Comparison of ENCODE assay signal across 8 cellular contexts in genomic region chr3:123652346-123652984, GRCh38.
DNase-seq lines count a peak whose midpoint lies in the region; ATAC-seq, FAIRE-seq and TF ChIP-seq lines count a peak whose summit lies in the region.

No MANE protein-coding gene starts in this region.

- DNase-seq in ELF-1 (ENCODE audit: low read depth, low spot score) (peak; percentile 90), NCI-H510A treated with DMSO at 0.1 percent for 48 hours (lab: John Stamatoyannopoulos, UW) (peak; percentile 51), activated T-cell treated with anti-CD3 and anti-CD28 coated beads for 48 hours (ENCODE audit: low read depth) (peak; percentile 29), frontal cortex (ENCODE audit: low spot score in 2 of 2) (peak; percentile 42 to 73), omental fat pad (ENCODE audit: low spot score) (peak; percentile 62), aorta (peak; percentile 85 to 93)
- no peak for DNase-seq in activated effector memory CD4-positive, alpha-beta T cell treated with Interleukin-2 at 50 U/mL for 16 hours

- H3K4me3 ChIP-seq in aorta (ENCODE audit: low read length in 2 of 2), result no peak overlapping the region

- H3K9me3 ChIP-seq in aorta (ENCODE audit: control insufficient read depth, low read length), result no peaks in the 10 kb centered on the region

- WGBS in aorta, 2 donors, result 8 to 9% methylated on average over 9 of the region's 9 CpGs

- peak in 2 of 3 donors; percentile 45 to 50 for TF ChIP-seq CTCF in omental fat pad (IDR thresholded peaks at IDR 0.05)

- peaks cover 8 to 21% of the 10 kb centered on the region in 2 donors for H3K36me3 ChIP-seq in aorta (ENCODE audit: control insufficient read depth in 1 of 2, insufficient read depth in 2 of 2, low read length in 1 of 2)

- peak overlapping the region in 1 of 2 donors; percentile 19 for H3K27ac ChIP-seq in aorta (ENCODE audit: low read depth in 1 of 2, low read length in 2 of 2)

- H3K27me3 ChIP-seq in aorta (ENCODE audit: control insufficient read depth in 1 of 2, insufficient read depth in 2 of 2, low read length in 1 of 2), result no peaks in the 10 kb centered on the region

- FAIRE-seq in frontal cortex (lab: Jason Lieb, UNC), result no peak

- ATAC-seq in HG03097 (IDR thresholded peaks at IDR 0.05; ENCODE audit: low FRiP score, unreplicated experiment), result peak; percentile 68
- ATAC-seq in omental fat pad (ENCODE audit: low FRiP score), result peak; percentile 79
- peak; percentile 91 for ATAC-seq in aorta (ENCODE audit: low FRiP score)

- peaks cover 0 to 6% of the 10 kb centered on the region in 2 donors for H3K4me1 ChIP-seq in aorta (ENCODE audit: control insufficient read depth in 1 of 2, insufficient read depth in 2 of 2, low read length in 2 of 2)

- intact Hi-C loops in aorta (cut with DNase I), result loop anchor here (2.0 to 10.0 kb wide), 5 partner anchors 48 to 222 kb away; no protein-coding TSS in a partner anchor
